1 cellular context compared by ENCODE assay signal in the genomic region with DNA sequence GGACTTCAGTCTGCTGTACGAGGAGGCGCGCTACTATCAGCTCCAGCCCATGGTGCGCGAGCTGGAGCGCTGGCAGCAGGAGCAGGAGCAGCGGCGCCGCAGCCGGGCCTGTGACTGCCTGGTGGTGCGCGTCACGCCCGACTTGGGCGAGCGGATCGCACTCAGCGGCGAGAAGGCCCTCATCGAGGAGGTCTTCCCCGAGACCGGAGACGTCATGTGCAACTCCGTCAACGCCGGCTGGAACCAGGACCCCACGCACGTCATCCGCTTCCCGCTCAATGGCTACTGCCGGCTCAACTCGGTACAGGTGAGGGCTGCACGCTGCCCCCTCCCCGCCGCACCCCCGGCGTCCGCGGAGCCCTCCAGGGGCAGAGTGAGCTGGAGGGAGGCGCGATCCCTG.
TF ChIP-seq lines count a peak whose summit lies in the region.

No MANE protein-coding gene starts in this region.

TF ChIP-seq in SK-N-SH, 30 proteins besides CTCF, POLR2A, EP300 and RAD21 (continued from another document):
- TF ChIP-seq, protein P1, sequence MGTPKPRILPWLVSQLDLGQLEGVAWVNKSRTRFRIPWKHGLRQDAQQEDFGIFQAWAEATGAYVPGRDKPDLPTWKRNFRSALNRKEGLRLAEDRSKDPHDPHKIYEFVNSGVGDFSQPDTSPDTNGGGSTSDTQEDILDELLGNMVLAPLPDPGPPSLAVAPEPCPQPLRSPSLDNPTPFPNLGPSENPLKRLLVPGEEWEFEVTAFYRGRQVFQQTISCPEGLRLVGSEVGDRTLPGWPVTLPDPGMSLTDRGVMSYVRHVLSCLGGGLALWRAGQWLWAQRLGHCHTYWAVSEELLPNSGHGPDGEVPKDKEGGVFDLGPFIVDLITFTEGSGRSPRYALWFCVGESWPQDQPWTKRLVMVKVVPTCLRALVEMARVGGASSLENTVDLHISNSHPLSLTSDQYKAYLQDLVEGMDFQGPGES (IDR thresholded peaks at IDR 0.05; ENCODE audit: low read depth, low read length): no peak
- TF ChIP-seq RXRA (IDR thresholded peaks at IDR 0.05; ENCODE audit: borderline replicate concordance, low read depth): no peak
- TF ChIP-seq YY1 (IDR thresholded peaks at IDR 0.05; ENCODE audit: low read depth): no peak
